In the genomic region with DNA sequence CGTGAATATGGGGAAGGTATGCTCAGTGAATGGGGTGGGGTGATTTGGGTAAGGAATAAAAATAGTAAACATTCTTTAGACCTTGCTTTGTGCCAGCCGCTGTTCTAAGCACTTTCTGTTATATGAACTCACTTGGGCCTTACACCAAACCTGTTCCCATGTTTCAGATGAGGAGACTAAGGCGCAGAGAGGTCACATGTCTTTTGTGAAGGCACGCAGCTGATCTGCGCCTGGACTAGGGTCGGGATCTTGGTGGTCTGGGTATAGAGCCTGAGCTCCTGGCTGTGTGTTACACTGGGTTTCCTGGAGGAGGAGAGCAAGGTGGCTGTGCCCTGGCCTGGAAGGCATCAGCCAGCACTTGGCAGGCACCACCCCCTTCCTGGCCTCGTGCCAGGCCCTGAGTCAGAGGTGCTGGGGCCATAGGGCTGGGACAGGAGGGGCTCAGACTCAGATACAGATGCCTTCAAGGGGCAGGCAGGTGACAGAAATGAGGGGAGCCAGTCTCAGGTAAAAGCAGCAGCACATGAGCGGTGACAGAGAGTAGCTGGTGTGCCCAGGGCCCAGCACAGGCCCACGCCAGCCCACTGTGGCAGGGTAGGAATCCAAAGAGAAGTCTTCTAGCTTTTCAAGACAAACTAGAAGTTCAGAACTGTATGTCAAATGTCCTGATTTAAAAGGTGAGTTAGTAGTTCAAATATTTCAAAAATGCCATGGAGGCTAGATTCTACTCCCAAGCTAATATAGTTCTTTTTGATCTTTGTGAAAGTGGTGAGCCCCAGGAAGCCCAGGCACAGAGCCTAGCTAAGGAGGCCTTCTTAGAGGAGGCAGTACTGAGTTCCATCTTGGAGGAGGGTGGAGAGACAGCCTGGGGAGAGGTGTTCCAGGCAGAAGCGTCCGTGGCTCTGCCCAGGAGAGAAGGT, we compare ENCODE assay signal across 9 cellular contexts.
DNase-seq lines count a peak whose midpoint lies in the region; ATAC-seq and TF ChIP-seq lines count a peak whose summit lies in the region.
"Had no signal": no experiment of that assay in that cellular context is flagged by ENCODE, and none has a peak within 500 bp of the region (broad histone marks: within the 10 kb centered on the region; RNA-seq: fewer than 3 reads in every experiment).

No MANE protein-coding gene starts in this region.

- DNase-seq in DMS 273 (lab: John Stamatoyannopoulos, UW; ENCODE audit: unreplicated experiment) = peak; percentile 93
- peak; percentile 90 for DNase-seq in LoVo (ENCODE audit: low spot score)
- peak; percentile 36 to 41 for DNase-seq in activated CD4-positive, alpha-beta T cell treated with anti-CD3 and anti-CD28 coated beads, Interleukin-2, amount 50 U/mL, for 48 hours
- DNase-seq in fibroblast of the aortic adventitia (ENCODE audit: low read depth) = peak; percentile 46
- no peak for DNase-seq in inferior parietal cortex (ENCODE audit: extremely low spot score)

- ATAC-seq in HG03039 (IDR thresholded peaks at IDR 0.05; ENCODE audit: unreplicated experiment) (no peak), GM18909 (IDR thresholded peaks at IDR 0.05; ENCODE audit: poor library complexity, unreplicated experiment) (no peak)

- H3K27me3 ChIP-seq in skeletal muscle satellite cell (ENCODE audit: control insufficient read depth, insufficient read depth, low read length) = no peaks in the 10 kb centered on the region

- H3K9ac ChIP-seq in skeletal muscle satellite cell (ENCODE audit: low read depth, low read length) = no peak overlapping the region

- peak overlapping the region; percentile 27 for H3K4me2 ChIP-seq in skeletal muscle satellite cell (ENCODE audit: low read length)

- no peaks in the 10 kb centered on the region for H3K36me3 ChIP-seq in skeletal muscle satellite cell (ENCODE audit: insufficient read depth, low read length)
- H3K36me3 ChIP-seq: HAP-1 had no signal

- peaks cover 26% of the 10 kb centered on the region for H3K4me1 ChIP-seq in skeletal muscle satellite cell (ENCODE audit: control insufficient read depth, insufficient read depth, low read length)
- H3K4me1 ChIP-seq: HAP-1 had no signal

- no peak for TF ChIP-seq CTCF in fibroblast of the aortic adventitia (IDR thresholded peaks at IDR 0.05; ENCODE audit: insufficient read depth, low read length)

- H3K9me3 ChIP-seq in skeletal muscle satellite cell (replicated peaks; ENCODE audit: low read length) = no peaks in the 10 kb centered on the region
- H3K9me3 ChIP-seq: HAP-1 had no signal

- no peak overlapping the region for H3K4me3 ChIP-seq in fibroblast of the aortic adventitia (ENCODE audit: low read depth, low read length)
- H3K4me3 ChIP-seq in skeletal muscle satellite cell (ENCODE audit: low read length) = no peak overlapping the region
- H3K4me3 ChIP-seq: HAP-1 had no signal
